ENCODE assay signal across 10 cellular contexts in the genomic region with DNA sequence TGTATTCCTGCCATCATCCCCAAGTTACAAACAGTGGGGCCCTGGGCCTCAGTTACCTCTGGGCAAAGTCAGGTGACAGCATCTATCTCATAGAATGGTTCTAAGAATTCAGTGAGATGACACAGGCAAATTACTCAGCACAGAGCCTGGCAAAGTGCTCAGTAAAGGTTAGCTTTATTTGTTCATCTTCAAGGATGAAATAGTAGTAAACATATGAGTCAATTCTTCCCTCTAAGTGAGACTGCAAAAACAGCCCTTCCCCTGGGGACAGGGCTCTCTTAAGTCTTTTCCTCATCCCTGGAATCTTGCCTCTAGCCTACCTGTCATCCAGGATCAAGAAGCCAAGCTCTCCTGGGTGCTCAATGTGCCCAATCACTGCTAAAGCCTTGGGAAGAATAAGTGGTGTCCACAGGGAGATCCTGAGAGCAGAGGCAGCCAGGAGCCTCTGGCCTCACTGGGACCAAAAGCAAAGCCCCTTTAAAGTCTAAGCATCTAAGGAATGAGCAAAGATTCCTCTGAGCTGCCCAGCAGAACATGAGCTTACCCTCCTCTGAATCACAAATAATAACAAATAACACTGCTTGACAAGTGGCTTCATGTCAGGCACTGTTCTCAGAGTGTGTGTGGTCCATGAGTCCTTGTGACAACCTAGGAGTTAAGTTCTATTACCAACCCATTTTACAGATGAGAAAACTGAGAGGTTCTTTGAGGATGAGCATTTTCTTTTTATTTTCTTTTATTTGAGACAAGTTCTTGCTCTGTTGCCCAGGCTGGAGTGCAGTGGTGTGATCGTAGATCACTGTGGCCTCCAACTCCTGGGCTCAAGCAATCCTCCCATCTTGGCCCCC. TPM values are rescaled to one million over a fixed set of nuclear protein-coding genes. Genes with fewer than 3 reads are reported as not detected.
A peak's percentile ranks its signal among the peaks of the same experiment; 100 is the strongest.
DNase-seq lines count a peak whose midpoint lies in the region; ATAC-seq and TF ChIP-seq lines count a peak whose summit lies in the region.
"Had no signal": no experiment of that assay in that cellular context is flagged by ENCODE, and none has a peak within 500 bp of the region (broad histone marks: within the 10 kb centered on the region; RNA-seq: fewer than 3 reads in every experiment).

No MANE protein-coding gene starts in this region.

- H3K36me3 Mint-ChIP-seq in nephron (ENCODE audit: low read depth), result no peaks in the 10 kb centered on the region
- H3K36me3 Mint-ChIP-seq: CD14-positive monocyte had no signal

- H4K20me1 ChIP-seq in PC-3 (ENCODE audit: low read length), result no peaks in the 10 kb centered on the region

- peak; percentile 65 for DNase-seq in AG08395 (ENCODE audit: low spot score)
- peak; percentile 98 for DNase-seq in PC-3
- peak; percentile 89 for DNase-seq in epithelial cell of esophagus (ENCODE audit: low read depth)
- no peak for DNase-seq in activated CD4-positive, alpha-beta T cell treated with anti-CD3 and anti-CD28 coated beads, Interleukin-2, amount 50 U/mL, for 48 hours
- no peak for DNase-seq in HEK293T (ENCODE audit: extremely low spot score)
- DNase-seq in GM10266 (ENCODE audit: extremely low spot score), result no peak
- no peak for DNase-seq in DMS 273 (lab: John Stamatoyannopoulos, UW; ENCODE audit: unreplicated experiment)
- DNase-seq: activated effector memory CD4-positive, alpha-beta T cell treated with Interleukin-2 at 50 U/mL for 16 hours had no signal

- CTCF ChIA-PET in PC-3 (lab: Charles Lee), result interaction anchor here (0.6 to 0.7 kb wide), 2 partner anchors 10 to 26 kb away, joined by 3 to 4 read pairs; no protein-coding TSS in a partner anchor
- CTCF ChIA-PET in HEK293T (lab: Yijun Ruan, JAX), result interaction anchor here (1.0 to 1.4 kb wide), 2 partner anchors 8 to 10 kb away, joined by 4 read pairs; no protein-coding TSS in a partner anchor

- peaks cover 82% of the 10 kb centered on the region for H3K4me1 Mint-ChIP-seq in nephron
- H3K4me1 Mint-ChIP-seq: CD14-positive monocyte had no signal

- no peaks in the 10 kb centered on the region for H3K9me3 ChIP-seq in PC-3 (ENCODE audit: low read length)

- no peak overlapping the region for H3K4me3 ChIP-seq in PC-3 (ENCODE audit: low read length)
- H3K4me3 ChIP-seq in epithelial cell of esophagus (ENCODE audit: low read length), result no peak overlapping the region

- no peaks in the 10 kb centered on the region for H3K27me3 ChIP-seq in PC-3 (ENCODE audit: low read length)

- peak overlapping the region; percentile 54 for H3K4me2 ChIP-seq in PC-3 (ENCODE audit: low read length)

- H3F3A ChIP-seq in PC-3 (ENCODE audit: low read length, unreplicated experiment), result peaks cover 9% of the 10 kb centered on the region

- peak overlapping the region; percentile 80 for H3K27ac ChIP-seq in PC-3 (ENCODE audit: low read length)

- peaks cover 5% of the 10 kb centered on the region for H3K27me3 Mint-ChIP-seq in nephron (ENCODE audit: low read depth)

- no peak for TF ChIP-seq CTCF in PC-3 (conservative IDR thresholded peaks at IDR 0.05; ENCODE audit: low read depth, low read length)
- TF ChIP-seq CTCF in epithelial cell of esophagus (IDR thresholded peaks at IDR 0.05; ENCODE audit: insufficient read depth, low read depth, low read length, missing control alignments), result no peak
- no peak for TF ChIP-seq CTCF in nephron (IDR thresholded peaks at IDR 0.05; ENCODE audit: unreplicated experiment in 3 of 3)
- TF ChIP-seq CTCF in GM10266 (IDR thresholded peaks at IDR 0.05; ENCODE audit: control insufficient read depth, insufficient read depth, low read depth, missing control alignments), result no peak

- no TSS peak for BruUV-seq in PC-3 (replicated peaks; lab: Mats Ljungman, UMichigan)

- no peaks in the 10 kb centered on the region for H3K9me2 ChIP-seq in PC-3 (replicated peaks; ENCODE audit: low read length)

- peak overlapping the region; percentile 1; the same call in 1 of the 2 replicates for H3K9ac ChIP-seq in PC-3 (ENCODE audit: low read length)

- intact Hi-C loops in PC-3 (cut with micrococcal nuclease), result loop anchor here (1.0 to 2.0 kb wide), 2 partner anchors 32 to 96 kb away; no protein-coding TSS in a partner anchor

- H3K79me2 ChIP-seq in PC-3 (ENCODE audit: low read length), result peaks cover 57% of the 10 kb centered on the region

- peaks cover 38% of the 10 kb centered on the region for H3K4me1 ChIP-seq in PC-3 (ENCODE audit: insufficient read depth, low read length)

- POLR2A ChIA-PET in PC-3 (lab: Charles Lee; ENCODE audit: unreplicated experiment) (interaction anchor here (0.6 kb wide), 2 partner anchors 48 to 453 kb away, joined by 3 to 13 read pairs; no protein-coding TSS in a partner anchor), HEK293T (lab: Yijun Ruan, JAX) (no interaction called here)

- H3K36me3 ChIP-seq in PC-3 (ENCODE audit: low read depth, low read length), result no peaks in the 10 kb centered on the region

- H3K9me3 Mint-ChIP-seq in nephron, result no peaks in the 10 kb centered on the region
- H3K9me3 Mint-ChIP-seq: CD14-positive monocyte had no signal

- H3K4me3 Mint-ChIP-seq in nephron, result peak overlapping the region in 1 of 3 experiments; percentile 13

- no peak overlapping the region for H2AFZ ChIP-seq in PC-3 (ENCODE audit: low read length)

- ATAC-seq in PC-3, result peak; percentile 96

- H3K27ac Mint-ChIP-seq in nephron, result peak overlapping the region; percentile 18 to 80 (median 56)

TF ChIP-seq in HEK293T, 16 proteins besides CTCF, POLR2A, EP300 and RAD21:
- TF ChIP-seq FOXK2 (IDR thresholded peaks at IDR 0.05) (no peak), TARDBP (IDR thresholded peaks at IDR 0.05) (no peak), SP1 (IDR thresholded peaks at IDR 0.05) (no peak), SUZ12 (IDR thresholded peaks at IDR 0.05) (no peak), LEF1 (IDR thresholded peaks at IDR 0.05; ENCODE audit: borderline replicate concordance) (no peak), CTBP1 (IDR thresholded peaks at IDR 0.05; ENCODE audit: borderline replicate concordance) (no peak), NFRKB (IDR thresholded peaks at IDR 0.05) (no peak), ZNF384 (IDR thresholded peaks at IDR 0.05) (no peak), FOXM1 (IDR thresholded peaks at IDR 0.05; ENCODE audit: borderline replicate concordance) (no peak), L3MBTL2 (conservative IDR thresholded peaks at IDR 0.05) (no peak), ELF4 (IDR thresholded peaks at IDR 0.05) (no peak), BHLHE40 (IDR thresholded peaks at IDR 0.05; ENCODE audit: borderline replicate concordance) (no peak), ARNT (IDR thresholded peaks at IDR 0.05) (no peak), HDGF (IDR thresholded peaks at IDR 0.05; ENCODE audit: borderline replicate concordance) (no peak), FOXA1 (IDR thresholded peaks at IDR 0.05) (no peak)
- TF ChIP-seq, protein P1, sequence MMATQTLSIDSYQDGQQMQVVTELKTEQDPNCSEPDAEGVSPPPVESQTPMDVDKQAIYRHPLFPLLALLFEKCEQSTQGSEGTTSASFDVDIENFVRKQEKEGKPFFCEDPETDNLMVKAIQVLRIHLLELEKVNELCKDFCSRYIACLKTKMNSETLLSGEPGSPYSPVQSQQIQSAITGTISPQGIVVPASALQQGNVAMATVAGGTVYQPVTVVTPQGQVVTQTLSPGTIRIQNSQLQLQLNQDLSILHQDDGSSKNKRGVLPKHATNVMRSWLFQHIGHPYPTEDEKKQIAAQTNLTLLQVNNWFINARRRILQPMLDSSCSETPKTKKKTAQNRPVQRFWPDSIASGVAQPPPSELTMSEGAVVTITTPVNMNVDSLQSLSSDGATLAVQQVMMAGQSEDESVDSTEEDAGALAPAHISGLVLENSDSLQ (IDR thresholded peaks at IDR 0.05), result no peak
TF ChIP-seq in HEK293T: peak in this region for 0.

RNA-seq across cellular contexts. Expression of gene NUAK1, which starts 12.1 kb away (rescaled TPM):
- total RNA-seq in PC-3 (2014; rRNA removed), result 9.8 and 11.0 TPM in 2 replicates

Comparison
In these comparisons a context has a peak if more than half of its experiments do, and no peak if none do; other contexts are left out.
1. DNase-seq: peak in AG08395 (single experiment), PC-3 (single experiment) and epithelial cell of esophagus (single experiment); none in activated CD4-positive, alpha-beta T cell treated with anti-CD3 and anti-CD28 coated beads, Interleukin-2, amount 50 U/mL, for 48 hours (0 of 2), HEK293T (single experiment), GM10266 (single experiment) and DMS 273 (single experiment).